In the genomic region with DNA sequence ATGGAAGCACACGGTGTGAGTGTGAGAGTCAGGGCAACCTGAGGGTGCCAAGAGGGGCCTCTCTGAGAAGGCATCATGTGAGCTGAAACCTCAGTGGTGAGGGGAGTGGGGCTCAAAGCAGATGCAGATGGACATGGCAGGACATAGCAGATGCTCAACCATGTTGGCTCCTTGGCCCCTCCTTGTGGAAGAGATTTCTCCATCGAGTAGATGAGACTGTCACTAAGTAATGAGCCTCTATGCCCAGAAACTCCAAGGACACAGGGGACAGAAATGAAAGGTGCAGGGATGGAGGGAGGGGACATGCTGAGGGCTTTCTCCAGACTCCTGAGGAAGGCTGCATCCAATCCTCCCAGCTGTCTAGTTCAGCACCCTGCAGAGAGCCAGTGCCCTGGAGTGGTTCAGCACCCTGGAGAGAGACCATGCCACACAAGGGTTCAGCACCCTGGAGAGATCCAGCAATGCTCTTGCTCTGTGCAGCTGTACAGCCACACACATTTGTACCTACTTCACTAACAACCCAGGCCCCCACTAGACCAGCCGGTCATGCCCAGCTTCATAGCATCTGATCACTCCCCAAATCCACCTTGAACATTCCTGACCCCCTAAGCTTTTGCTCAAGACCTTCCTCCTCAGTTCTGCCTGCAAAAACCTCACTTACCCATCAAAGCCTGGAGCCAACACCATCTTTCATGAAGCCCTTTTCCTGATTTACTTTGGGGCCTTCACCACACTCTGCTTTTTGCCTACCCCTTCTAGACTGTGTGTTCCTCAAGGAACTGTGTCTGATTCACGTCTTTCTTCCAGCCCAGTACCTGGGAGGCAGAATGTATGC, we compare ENCODE assay signal across 1 cellular context.
TF ChIP-seq lines count a peak whose summit lies in the region.

No MANE protein-coding gene starts in this region.

TF ChIP-seq in K562, 482 proteins besides CTCF, POLR2A, EP300 and RAD21 (continued from another document and continues in another):
- TF ChIP-seq ZNF239 (CRISPR knock-in tag; IDR thresholded peaks at IDR 0.05) (peak; percentile 55; the same call in 1 of the 2 replicates), JUN (IDR thresholded peaks at IDR 0.05; ENCODE audit: borderline replicate concordance, low read depth, low read length) (no peak), JUN (CRISPR knock-in tag; IDR thresholded peaks at IDR 0.05; ENCODE audit: borderline replicate concordance) (peak; percentile 73; the same call in 1 of the 2 replicates), ETV6 (IDR thresholded peaks at IDR 0.05; ENCODE audit: borderline replicate concordance in 1 of 2, low read depth in 2 of 2, low read length in 1 of 2) (no peak), ETV6 (CRISPR knock-in tag; IDR thresholded peaks at IDR 0.05; ENCODE audit: borderline replicate concordance) (peak; percentile 91; the same call in 1 of the 2 replicates), ZBTB1 (CRISPR knock-in tag; IDR thresholded peaks at IDR 0.05; ENCODE audit: borderline replicate concordance, low read depth) (peak; percentile 89; the same call in 1 of the 2 replicates), NR3C1 (CRISPR knock-in tag; IDR thresholded peaks at IDR 0.05) (peak; percentile 98), CEBPG (CRISPR knock-in tag; IDR thresholded peaks at IDR 0.05) (peak; percentile 35; the same call in 1 of the 2 replicates), CEBPG (tag; conservative IDR thresholded peaks at IDR 0.05 in 1 of 2, IDR thresholded peaks at IDR 0.05 in 1 of 2) (no peak), SREBF1 (IDR thresholded peaks at IDR 0.05; ENCODE audit: borderline replicate concordance, low read depth, low read length) (peak; percentile 89), PHF8 (IDR thresholded peaks at IDR 0.05; ENCODE audit: borderline replicate concordance, low read length) (no peak), ZNF184 (CRISPR knock-in tag; IDR thresholded peaks at IDR 0.05) (peak; percentile 73; the same call in 1 of the 2 replicates), HDAC2 (IDR thresholded peaks at IDR 0.05) (peak; percentile 81), ZNF644 (tag; IDR thresholded peaks at IDR 0.05; ENCODE audit: low read depth) (peak; percentile 98), DDX20 (tag; IDR thresholded peaks at IDR 0.05; ENCODE audit: low read depth) (peak; percentile 77; the same call in 1 of the 2 replicates), CREB1 (IDR thresholded peaks at IDR 0.05) (no peak), CREB1 (CRISPR knock-in tag; IDR thresholded peaks at IDR 0.05) (peak; percentile 73), TOE1 (IDR thresholded peaks at IDR 0.05; ENCODE audit: borderline replicate concordance) (no peak), TOE1 (CRISPR knock-in tag; IDR thresholded peaks at IDR 0.05; ENCODE audit: borderline replicate concordance, low read depth) (peak; percentile 91), SAP30 (IDR thresholded peaks at IDR 0.05; ENCODE audit: borderline replicate concordance, insufficient read depth, low read depth, low read length, poor library complexity, severe bottlenecking) (peak; percentile 83), ZNF175 (CRISPR knock-in tag; IDR thresholded peaks at IDR 0.05; ENCODE audit: low read depth) (peak; percentile 85), ZNF696 (CRISPR knock-in tag; conservative IDR thresholded peaks at IDR 0.05) (no peak), ZNF551 (CRISPR knock-in tag; IDR thresholded peaks at IDR 0.05) (no peak), PTTG1 (tag; IDR thresholded peaks at IDR 0.05; ENCODE audit: low read depth) (0 out of 2 replicates have a peak, but pooled peaks have one; percentile 58), ZNF232 (CRISPR knock-in tag; IDR thresholded peaks at IDR 0.05) (peak; percentile 98), SMAD3 (CRISPR knock-in tag; conservative IDR thresholded peaks at IDR 0.05) (0 out of 2 replicates have a peak, but pooled peaks have one; percentile 18), MEF2D (tag; conservative IDR thresholded peaks at IDR 0.05; ENCODE audit: low read depth) (0 out of 2 replicates have a peak, but pooled peaks have one; percentile 31), EHMT2 (IDR thresholded peaks at IDR 0.05) (peak; percentile 100), CXXC5 (CRISPR knock-in tag; IDR thresholded peaks at IDR 0.05) (peak; percentile 75), NR1H2 (CRISPR knock-in tag; IDR thresholded peaks at IDR 0.05) (peak; percentile 89; the same call in 1 of the 2 replicates), ZFX (CRISPR knock-in tag; IDR thresholded peaks at IDR 0.05) (0 out of 2 replicates have a peak, but pooled peaks have one; percentile 30), NCOA4 (IDR thresholded peaks at IDR 0.05; ENCODE audit: partially characterized antibody) (no peak), ZNF224 (CRISPR knock-in tag; IDR thresholded peaks at IDR 0.05) (peak; percentile 94; the same call in 1 of the 2 replicates), RBBP5 (IDR thresholded peaks at IDR 0.05; ENCODE audit: borderline replicate concordance, insufficient read depth, low read length, poor library complexity, severe bottlenecking) (no peak), LCOR (CRISPR knock-in tag; IDR thresholded peaks at IDR 0.05) (peak; percentile 90), ATF1 (CRISPR knock-in tag; IDR thresholded peaks at IDR 0.05) (peak; percentile 66), ATF1 (tag; IDR thresholded peaks at IDR 0.05) (no peak), ZNF431 (CRISPR knock-in tag; IDR thresholded peaks at IDR 0.05) (peak; percentile 81)
- TF ChIP-seq, protein P1, sequence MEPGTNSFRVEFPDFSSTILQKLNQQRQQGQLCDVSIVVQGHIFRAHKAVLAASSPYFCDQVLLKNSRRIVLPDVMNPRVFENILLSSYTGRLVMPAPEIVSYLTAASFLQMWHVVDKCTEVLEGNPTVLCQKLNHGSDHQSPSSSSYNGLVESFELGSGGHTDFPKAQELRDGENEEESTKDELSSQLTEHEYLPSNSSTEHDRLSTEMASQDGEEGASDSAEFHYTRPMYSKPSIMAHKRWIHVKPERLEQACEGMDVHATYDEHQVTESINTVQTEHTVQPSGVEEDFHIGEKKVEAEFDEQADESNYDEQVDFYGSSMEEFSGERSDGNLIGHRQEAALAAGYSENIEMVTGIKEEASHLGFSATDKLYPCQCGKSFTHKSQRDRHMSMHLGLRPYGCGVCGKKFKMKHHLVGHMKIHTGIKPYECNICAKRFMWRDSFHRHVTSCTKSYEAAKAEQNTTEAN (CRISPR knock-in tag; IDR thresholded peaks at IDR 0.05) = peak; percentile 86
- TF ChIP-seq, protein P2, sequence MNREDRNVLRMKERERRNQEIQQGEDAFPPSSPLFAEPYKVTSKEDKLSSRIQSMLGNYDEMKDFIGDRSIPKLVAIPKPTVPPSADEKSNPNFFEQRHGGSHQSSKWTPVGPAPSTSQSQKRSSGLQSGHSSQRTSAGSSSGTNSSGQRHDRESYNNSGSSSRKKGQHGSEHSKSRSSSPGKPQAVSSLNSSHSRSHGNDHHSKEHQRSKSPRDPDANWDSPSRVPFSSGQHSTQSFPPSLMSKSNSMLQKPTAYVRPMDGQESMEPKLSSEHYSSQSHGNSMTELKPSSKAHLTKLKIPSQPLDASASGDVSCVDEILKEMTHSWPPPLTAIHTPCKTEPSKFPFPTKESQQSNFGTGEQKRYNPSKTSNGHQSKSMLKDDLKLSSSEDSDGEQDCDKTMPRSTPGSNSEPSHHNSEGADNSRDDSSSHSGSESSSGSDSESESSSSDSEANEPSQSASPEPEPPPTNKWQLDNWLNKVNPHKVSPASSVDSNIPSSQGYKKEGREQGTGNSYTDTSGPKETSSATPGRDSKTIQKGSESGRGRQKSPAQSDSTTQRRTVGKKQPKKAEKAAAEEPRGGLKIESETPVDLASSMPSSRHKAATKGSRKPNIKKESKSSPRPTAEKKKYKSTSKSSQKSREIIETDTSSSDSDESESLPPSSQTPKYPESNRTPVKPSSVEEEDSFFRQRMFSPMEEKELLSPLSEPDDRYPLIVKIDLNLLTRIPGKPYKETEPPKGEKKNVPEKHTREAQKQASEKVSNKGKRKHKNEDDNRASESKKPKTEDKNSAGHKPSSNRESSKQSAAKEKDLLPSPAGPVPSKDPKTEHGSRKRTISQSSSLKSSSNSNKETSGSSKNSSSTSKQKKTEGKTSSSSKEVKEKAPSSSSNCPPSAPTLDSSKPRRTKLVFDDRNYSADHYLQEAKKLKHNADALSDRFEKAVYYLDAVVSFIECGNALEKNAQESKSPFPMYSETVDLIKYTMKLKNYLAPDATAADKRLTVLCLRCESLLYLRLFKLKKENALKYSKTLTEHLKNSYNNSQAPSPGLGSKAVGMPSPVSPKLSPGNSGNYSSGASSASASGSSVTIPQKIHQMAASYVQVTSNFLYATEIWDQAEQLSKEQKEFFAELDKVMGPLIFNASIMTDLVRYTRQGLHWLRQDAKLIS (CRISPR knock-in tag; IDR thresholded peaks at IDR 0.05) = peak; percentile 98
- TF ChIP-seq, protein P3, sequence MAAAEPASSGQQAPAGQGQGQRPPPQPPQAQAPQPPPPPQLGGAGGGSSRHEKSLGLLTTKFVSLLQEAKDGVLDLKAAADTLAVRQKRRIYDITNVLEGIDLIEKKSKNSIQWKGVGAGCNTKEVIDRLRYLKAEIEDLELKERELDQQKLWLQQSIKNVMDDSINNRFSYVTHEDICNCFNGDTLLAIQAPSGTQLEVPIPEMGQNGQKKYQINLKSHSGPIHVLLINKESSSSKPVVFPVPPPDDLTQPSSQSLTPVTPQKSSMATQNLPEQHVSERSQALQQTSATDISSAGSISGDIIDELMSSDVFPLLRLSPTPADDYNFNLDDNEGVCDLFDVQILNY (CRISPR knock-in tag; IDR thresholded peaks at IDR 0.05) = peak; percentile 97
- TF ChIP-seq, protein P4, sequence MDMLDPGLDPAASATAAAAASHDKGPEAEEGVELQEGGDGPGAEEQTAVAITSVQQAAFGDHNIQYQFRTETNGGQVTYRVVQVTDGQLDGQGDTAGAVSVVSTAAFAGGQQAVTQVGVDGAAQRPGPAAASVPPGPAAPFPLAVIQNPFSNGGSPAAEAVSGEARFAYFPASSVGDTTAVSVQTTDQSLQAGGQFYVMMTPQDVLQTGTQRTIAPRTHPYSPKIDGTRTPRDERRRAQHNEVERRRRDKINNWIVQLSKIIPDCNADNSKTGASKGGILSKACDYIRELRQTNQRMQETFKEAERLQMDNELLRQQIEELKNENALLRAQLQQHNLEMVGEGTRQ (CRISPR knock-in tag; IDR thresholded peaks at IDR 0.05) = peak; percentile 78
- TF ChIP-seq, protein P5, sequence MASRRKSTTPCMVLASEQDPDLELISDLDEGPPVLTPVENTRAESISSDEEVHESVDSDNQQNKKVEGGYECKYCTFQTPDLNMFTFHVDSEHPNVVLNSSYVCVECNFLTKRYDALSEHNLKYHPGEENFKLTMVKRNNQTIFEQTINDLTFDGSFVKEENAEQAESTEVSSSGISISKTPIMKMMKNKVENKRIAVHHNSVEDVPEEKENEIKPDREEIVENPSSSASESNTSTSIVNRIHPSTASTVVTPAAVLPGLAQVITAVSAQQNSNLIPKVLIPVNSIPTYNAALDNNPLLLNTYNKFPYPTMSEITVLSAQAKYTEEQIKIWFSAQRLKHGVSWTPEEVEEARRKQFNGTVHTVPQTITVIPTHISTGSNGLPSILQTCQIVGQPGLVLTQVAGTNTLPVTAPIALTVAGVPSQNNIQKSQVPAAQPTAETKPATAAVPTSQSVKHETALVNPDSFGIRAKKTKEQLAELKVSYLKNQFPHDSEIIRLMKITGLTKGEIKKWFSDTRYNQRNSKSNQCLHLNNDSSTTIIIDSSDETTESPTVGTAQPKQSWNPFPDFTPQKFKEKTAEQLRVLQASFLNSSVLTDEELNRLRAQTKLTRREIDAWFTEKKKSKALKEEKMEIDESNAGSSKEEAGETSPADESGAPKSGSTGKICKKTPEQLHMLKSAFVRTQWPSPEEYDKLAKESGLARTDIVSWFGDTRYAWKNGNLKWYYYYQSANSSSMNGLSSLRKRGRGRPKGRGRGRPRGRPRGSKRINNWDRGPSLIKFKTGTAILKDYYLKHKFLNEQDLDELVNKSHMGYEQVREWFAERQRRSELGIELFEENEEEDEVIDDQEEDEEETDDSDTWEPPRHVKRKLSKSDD (conservative IDR thresholded peaks at IDR 0.05; ENCODE audit: low read length) = no peak
- TF ChIP-seq, protein P6, sequence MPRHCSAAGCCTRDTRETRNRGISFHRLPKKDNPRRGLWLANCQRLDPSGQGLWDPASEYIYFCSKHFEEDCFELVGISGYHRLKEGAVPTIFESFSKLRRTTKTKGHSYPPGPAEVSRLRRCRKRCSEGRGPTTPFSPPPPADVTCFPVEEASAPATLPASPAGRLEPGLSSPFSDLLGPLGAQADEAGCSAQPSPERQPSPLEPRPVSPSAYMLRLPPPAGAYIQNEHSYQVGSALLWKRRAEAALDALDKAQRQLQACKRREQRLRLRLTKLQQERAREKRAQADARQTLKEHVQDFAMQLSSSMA (CRISPR knock-in tag; IDR thresholded peaks at IDR 0.05) = no peak
- TF ChIP-seq, protein P7, sequence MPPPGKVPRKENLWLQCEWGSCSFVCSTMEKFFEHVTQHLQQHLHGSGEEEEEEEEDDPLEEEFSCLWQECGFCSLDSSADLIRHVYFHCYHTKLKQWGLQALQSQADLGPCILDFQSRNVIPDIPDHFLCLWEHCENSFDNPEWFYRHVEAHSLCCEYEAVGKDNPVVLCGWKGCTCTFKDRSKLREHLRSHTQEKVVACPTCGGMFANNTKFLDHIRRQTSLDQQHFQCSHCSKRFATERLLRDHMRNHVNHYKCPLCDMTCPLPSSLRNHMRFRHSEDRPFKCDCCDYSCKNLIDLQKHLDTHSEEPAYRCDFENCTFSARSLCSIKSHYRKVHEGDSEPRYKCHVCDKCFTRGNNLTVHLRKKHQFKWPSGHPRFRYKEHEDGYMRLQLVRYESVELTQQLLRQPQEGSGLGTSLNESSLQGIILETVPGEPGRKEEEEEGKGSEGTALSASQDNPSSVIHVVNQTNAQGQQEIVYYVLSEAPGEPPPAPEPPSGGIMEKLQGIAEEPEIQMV (tag; conservative IDR thresholded peaks at IDR 0.05; ENCODE audit: low read depth) = peak; percentile 72; the same call in 1 of the 2 replicates
- TF ChIP-seq, protein P8, sequence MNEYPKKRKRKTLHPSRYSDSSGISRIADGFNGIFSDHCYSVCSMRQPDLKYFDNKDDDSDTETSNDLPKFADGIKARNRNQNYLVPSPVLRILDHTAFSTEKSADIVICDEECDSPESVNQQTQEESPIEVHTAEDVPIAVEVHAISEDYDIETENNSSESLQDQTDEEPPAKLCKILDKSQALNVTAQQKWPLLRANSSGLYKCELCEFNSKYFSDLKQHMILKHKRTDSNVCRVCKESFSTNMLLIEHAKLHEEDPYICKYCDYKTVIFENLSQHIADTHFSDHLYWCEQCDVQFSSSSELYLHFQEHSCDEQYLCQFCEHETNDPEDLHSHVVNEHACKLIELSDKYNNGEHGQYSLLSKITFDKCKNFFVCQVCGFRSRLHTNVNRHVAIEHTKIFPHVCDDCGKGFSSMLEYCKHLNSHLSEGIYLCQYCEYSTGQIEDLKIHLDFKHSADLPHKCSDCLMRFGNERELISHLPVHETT (CRISPR knock-in tag; conservative IDR thresholded peaks at IDR 0.05 in 1 of 2, IDR thresholded peaks at IDR 0.05 in 1 of 2) = peak; percentile 76 to 98
- TF ChIP-seq, protein P9, sequence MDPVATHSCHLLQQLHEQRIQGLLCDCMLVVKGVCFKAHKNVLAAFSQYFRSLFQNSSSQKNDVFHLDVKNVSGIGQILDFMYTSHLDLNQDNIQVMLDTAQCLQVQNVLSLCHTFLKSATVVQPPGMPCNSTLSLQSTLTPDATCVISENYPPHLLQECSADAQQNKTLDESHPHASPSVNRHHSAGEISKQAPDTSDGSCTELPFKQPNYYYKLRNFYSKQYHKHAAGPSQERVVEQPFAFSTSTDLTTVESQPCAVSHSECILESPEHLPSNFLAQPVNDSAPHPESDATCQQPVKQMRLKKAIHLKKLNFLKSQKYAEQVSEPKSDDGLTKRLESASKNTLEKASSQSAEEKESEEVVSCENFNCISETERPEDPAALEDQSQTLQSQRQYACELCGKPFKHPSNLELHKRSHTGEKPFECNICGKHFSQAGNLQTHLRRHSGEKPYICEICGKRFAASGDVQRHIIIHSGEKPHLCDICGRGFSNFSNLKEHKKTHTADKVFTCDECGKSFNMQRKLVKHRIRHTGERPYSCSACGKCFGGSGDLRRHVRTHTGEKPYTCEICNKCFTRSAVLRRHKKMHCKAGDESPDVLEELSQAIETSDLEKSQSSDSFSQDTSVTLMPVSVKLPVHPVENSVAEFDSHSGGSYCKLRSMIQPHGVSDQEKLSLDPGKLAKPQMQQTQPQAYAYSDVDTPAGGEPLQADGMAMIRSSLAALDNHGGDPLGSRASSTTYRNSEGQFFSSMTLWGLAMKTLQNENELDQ (CRISPR knock-in tag; IDR thresholded peaks at IDR 0.05; ENCODE audit: borderline replicate concordance) = peak; percentile 98
